10 cellular contexts compared by ENCODE assay signal in genomic region chr11:67613313-67613959, GRCh38. TPM values are rescaled to one million over a fixed set of nuclear protein-coding genes. Genes with fewer than 3 reads are reported as not detected.
DNase-seq lines count a peak whose midpoint lies in the region; ATAC-seq, FAIRE-seq and TF ChIP-seq lines count a peak whose summit lies in the region.
"Had no signal": no experiment of that assay in that cellular context is flagged by ENCODE, and none has a peak within 500 bp of the region (broad histone marks: within the 10 kb centered on the region; RNA-seq: fewer than 3 reads in every experiment).

No MANE protein-coding gene starts in this region.

- WGBS in esophagus, 2 donors = 77 to 79% methylated on average over 17 of the region's 17 CpGs
- WGBS in psoas muscle, 3 donors = 79 to 84% (median 81%) methylated on average over 17 of the region's 17 CpGs

- H2AFZ ChIP-seq in OCI-LY3 (ENCODE audit: low read depth, low read length) = peak overlapping the region; percentile 8; the same call in 1 of the 2 replicates

- no peaks in the 10 kb centered on the region for H4K20me1 ChIP-seq in OCI-LY3 (ENCODE audit: insufficient read depth, low read length)

- TF ChIP-seq POLR2A in GM12891 (IDR thresholded peaks at IDR 0.05; ENCODE audit: low read depth, low read length) = no peak

- peak in 2 of 4 donors; percentile 4 to 19 for ATAC-seq in psoas muscle
- ATAC-seq in GM18520 (IDR thresholded peaks at IDR 0.05; ENCODE audit: unreplicated experiment) = no peak
- no peak for ATAC-seq in HG03354 (IDR thresholded peaks at IDR 0.05; ENCODE audit: poor library complexity, severe bottlenecking, unreplicated experiment)
- no peak for ATAC-seq in HG03460 (IDR thresholded peaks at IDR 0.05; ENCODE audit: unreplicated experiment)

- no peaks in the 10 kb centered on the region for H3K9me3 ChIP-seq in OCI-LY3 (ENCODE audit: insufficient read depth, low read length)
- no peaks in the 10 kb centered on the region for H3K9me3 ChIP-seq in esophagus (ENCODE audit: control insufficient read depth in 2 of 2, insufficient read depth in 1 of 2, low read depth in 1 of 2, low read length in 1 of 2)
- H3K9me3 ChIP-seq in psoas muscle = no peaks in the 10 kb centered on the region
- H3K9me3 ChIP-seq: tibial nerve had no signal

- peak overlapping the region; percentile 80 for H3K27ac ChIP-seq in OCI-LY3 (ENCODE audit: low read length)
- peak overlapping the region; percentile 70 to 71 for H3K27ac ChIP-seq in esophagus (ENCODE audit: low read depth in 2 of 2, low read length in 1 of 2)
- H3K27ac ChIP-seq in psoas muscle = peak overlapping the region; percentile 30

- H3K4me3 ChIP-seq in OCI-LY3 (ENCODE audit: low read length) = peak overlapping the region; percentile 69
- H3K4me3 ChIP-seq in esophagus (ENCODE audit: low read depth in 1 of 2, low read length in 2 of 2) = no peak overlapping the region
- H3K4me3 ChIP-seq in psoas muscle = peak overlapping the region; percentile 53

- H3K4me1 ChIP-seq in OCI-LY3 (ENCODE audit: low read length) (peaks cover 22% of the 10 kb centered on the region), esophagus (ENCODE audit: control insufficient read depth in 2 of 2, insufficient read depth in 2 of 2, low read length in 1 of 2) (peaks cover 0 to 18% of the 10 kb centered on the region in 2 donors), psoas muscle (peaks cover 5% of the 10 kb centered on the region)

- TF ChIP-seq CTCF in OCI-LY3 (IDR thresholded peaks at IDR 0.05; ENCODE audit: low read depth, low read length) (no peak), psoas muscle (IDR thresholded peaks at IDR 0.05) (no peak)

- peak overlapping the region; percentile 78 for H3K4me2 ChIP-seq in OCI-LY3 (ENCODE audit: low read length)

- H3K36me3 ChIP-seq in OCI-LY3 (replicated peaks; ENCODE audit: low read depth, low read length) (peaks cover 17% of the 10 kb centered on the region), esophagus (ENCODE audit: control insufficient read depth in 2 of 2, insufficient read depth in 2 of 2, low read length in 1 of 2) (peaks cover 29 to 31% of the 10 kb centered on the region in 2 donors), psoas muscle (ENCODE audit: insufficient read depth in 1 of 2, low read depth in 1 of 2) (peaks cover 14 to 52% of the 10 kb centered on the region in 2 donors)

- H3K79me2 ChIP-seq in OCI-LY3 (ENCODE audit: low read length) = no peaks in the 10 kb centered on the region; the same call in 1 of the 2 replicates

- H3K9ac ChIP-seq in OCI-LY3 (ENCODE audit: low read length) = peak overlapping the region; percentile 82

- no peak for DNase-seq in GM12891 (ENCODE audit: insufficient read length, low spot score)
- DNase-seq in psoas muscle = no peak
- no peak for DNase-seq in SK-N-DZ (ENCODE audit: low spot score)

- intact Hi-C loops in psoas muscle (cut with DNase I) = no loop called here

- H3K27me3 ChIP-seq in OCI-LY3 (ENCODE audit: low read depth, low read length) (peaks cover 2% of the 10 kb centered on the region; the same call in 1 of the 2 replicates), esophagus (ENCODE audit: control insufficient read depth in 1 of 2, insufficient read depth in 2 of 2, low read length in 2 of 2) (no peaks in the 10 kb centered on the region), psoas muscle (ENCODE audit: insufficient read depth in 3 of 3, low read length in 2 of 3) (peaks cover 0 to 8% (median 0%) of the 10 kb centered on the region in 3 donors)

- no peak for FAIRE-seq in GM12891 (lab: Jason Lieb, UNC)

TF ChIP-seq in GM12891, 5 proteins besides CTCF, POLR2A, EP300 and RAD21:
- peak; percentile 7; the same call in 1 of the 2 replicates for TF ChIP-seq POLR2AphosphoS5 (IDR thresholded peaks at IDR 0.05; ENCODE audit: low read depth, low read length)
- no peak for TF ChIP-seq POU2F2 (IDR thresholded peaks at IDR 0.05; ENCODE audit: low read depth, low read length)
TF ChIP-seq in GM12891: peak in this region for 1.

RNA-seq across cellular contexts. Expression of gene NDUFV1, which starts 6.7 kb away (rescaled TPM):
- 214 TPM for polyA plus RNA-seq in GM12891 (2012; ENCODE audit: low read depth, missing spikeins)
- polyA plus RNA-seq in esophagus (100 to 1,000 TPM; 122 to 137 TPM), psoas muscle (100 to 1,000 TPM; 248 to 340 (median 287) TPM)
- total RNA-seq in psoas muscle = 100 to 1,000 TPM; 250 to 413 (median 364) TPM
- polyA plus RNA-seq in SK-N-DZ (2014; cell fraction: cytosol; rRNA removed) = 395 and 424 TPM in 2 replicates
- 612 and 857 TPM in 2 replicates for polyA plus RNA-seq in SK-N-DZ (2014; cell fraction: nucleus; rRNA removed)

RNA-seq across cellular contexts. Expression of gene NUDT8, which starts 16.3 kb away (rescaled TPM):
- 5.8 TPM for polyA plus RNA-seq in GM12891 (2012; ENCODE audit: low read depth, missing spikeins)
- polyA plus RNA-seq in esophagus = 10 to 100 TPM; 43.1 to 59.3 TPM
- 10 to 100 TPM; 19.0 to 37.0 (median 31.8) TPM for total RNA-seq in psoas muscle
- polyA plus RNA-seq in psoas muscle = 10 to 100 TPM; 28.5 to 52.2 (median 48.9) TPM
- polyA plus RNA-seq in SK-N-DZ (2014; cell fraction: cytosol; rRNA removed) = 0.53 and 3.9 TPM in 2 replicates
- polyA plus RNA-seq in SK-N-DZ (2014; cell fraction: nucleus; rRNA removed) = 7.1 and 8.2 TPM in 2 replicates

RNA-seq across cellular contexts. Expression of gene TBX10, which starts 26.1 kb away (rescaled TPM):
- polyA plus RNA-seq in GM12891 (2012; ENCODE audit: low read depth, missing spikeins) = not detected
- polyA plus RNA-seq in esophagus (not detected), psoas muscle (under 1 TPM in 1 of 3 donors, not detected in 2; 0.01 TPM)
- not detected for total RNA-seq in psoas muscle
- not detected in 2 replicates for polyA plus RNA-seq in SK-N-DZ (2014; cell fraction: cytosol; rRNA removed)
- polyA plus RNA-seq in SK-N-DZ (2014; cell fraction: nucleus; rRNA removed) = not detected in 2 replicates
- total RNA-seq: chondrocyte, tibial nerve had no signal

RNA-seq across cellular contexts. Expression of gene GSTP1, which starts 29.8 kb away (rescaled TPM):
- 813 TPM for polyA plus RNA-seq in GM12891 (2012; ENCODE audit: low read depth, missing spikeins)
- polyA plus RNA-seq in esophagus = 1,000 to 10,000 TPM; 3,504 to 3,523 TPM
- total RNA-seq in psoas muscle = 100 to 1,000 TPM; 224 to 364 (median 274) TPM
- 100 to 1,000 TPM; 279 to 410 (median 383) TPM for polyA plus RNA-seq in psoas muscle
- polyA plus RNA-seq in SK-N-DZ (2014; cell fraction: cytosol; rRNA removed) = 770 and 836 TPM in 2 replicates
- 584 and 761 TPM in 2 replicates for polyA plus RNA-seq in SK-N-DZ (2014; cell fraction: nucleus; rRNA removed)

RNA-seq across cellular contexts. Expression of gene ACY3, which starts 37.1 kb away (rescaled TPM):
- polyA plus RNA-seq in GM12891 (2012; ENCODE audit: low read depth, missing spikeins) = 0.53 TPM
- polyA plus RNA-seq in esophagus (under 1 TPM; 0.08 to 0.11 TPM), psoas muscle (under 1 TPM in 1 of 3 donors, not detected in 2; 0.04 TPM)
- not detected for total RNA-seq in psoas muscle
- polyA plus RNA-seq in SK-N-DZ (2014; cell fraction: cytosol; rRNA removed) = not detected in 2 replicates
- not detected in 2 replicates for polyA plus RNA-seq in SK-N-DZ (2014; cell fraction: nucleus; rRNA removed)
- total RNA-seq: chondrocyte had no signal

Comparison
In these comparisons a context has a peak if more than half of its experiments do, and no peak if none do; other contexts are left out.
1. H3K27ac ChIP-seq: peak in every context shown above with its lines; median percentile 80 in OCI-LY3; 70 in esophagus; 30 in psoas muscle.
2. H3K4me3 ChIP-seq: peak in OCI-LY3 (single experiment) and psoas muscle (single experiment); none in esophagus (0 of 2).